Comparison of ENCODE assay signal across 10 cellular contexts in the genomic region with DNA sequence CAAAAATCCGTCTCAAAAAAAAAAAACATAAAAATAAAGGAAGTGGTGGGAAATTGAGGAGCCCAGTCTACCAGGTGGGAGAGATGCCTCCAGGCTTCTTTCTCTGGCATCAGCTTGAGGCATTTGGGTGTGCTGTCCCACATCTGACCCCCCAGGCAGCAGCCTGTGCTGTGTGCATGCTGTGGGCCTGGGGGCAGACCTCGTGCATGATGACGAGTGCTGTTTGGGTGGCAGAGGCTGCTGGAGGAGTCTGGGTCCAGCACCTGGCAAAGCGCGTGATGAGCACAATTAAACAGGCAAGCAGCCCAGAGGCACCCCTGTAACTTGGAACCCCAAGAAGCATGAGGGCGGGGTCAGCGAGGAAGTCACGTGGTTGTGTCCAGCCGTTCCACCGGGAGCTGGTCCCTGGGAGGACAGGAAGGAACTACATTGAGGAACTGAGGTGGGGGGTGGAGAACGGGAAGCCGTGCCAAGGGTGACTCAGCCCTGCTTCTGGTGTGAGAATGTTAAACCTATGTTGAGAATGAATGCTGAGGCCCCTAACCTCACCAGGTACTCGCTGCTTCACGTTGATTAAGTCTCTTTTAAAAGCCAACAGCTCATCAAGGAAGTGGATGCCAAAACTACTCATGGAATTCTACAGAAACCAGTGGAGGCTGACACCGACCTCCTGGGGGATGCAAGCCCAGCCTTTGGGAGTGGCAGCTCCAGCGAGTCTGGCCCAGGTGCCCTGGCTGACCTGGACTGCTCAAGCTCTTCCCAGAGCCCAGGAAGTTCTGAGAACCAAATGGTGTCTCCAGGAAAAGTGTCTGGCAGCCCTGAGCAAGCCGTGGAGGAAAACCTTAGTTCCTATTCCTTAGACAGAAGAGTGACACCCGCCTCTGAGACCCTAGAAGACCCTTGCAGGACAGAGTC. TPM values are rescaled to one million over a fixed set of nuclear protein-coding genes. Genes with fewer than 3 reads are reported as not detected.
A peak's percentile ranks its signal among the peaks of the same experiment; 100 is the strongest.
DNase-seq lines count a peak whose midpoint lies in the region; ATAC-seq, FAIRE-seq and TF ChIP-seq lines count a peak whose summit lies in the region.
"Had no signal": no experiment of that assay in that cellular context is flagged by ENCODE, and none has a peak within 500 bp of the region (broad histone marks: within the 10 kb centered on the region; RNA-seq: fewer than 3 reads in every experiment).

No MANE protein-coding gene starts in this region.

- H3K79me2 ChIP-seq in PC-3 (ENCODE audit: low read length) = peaks cover 63% of the 10 kb centered on the region
- peaks cover 74% of the 10 kb centered on the region for H3K79me2 ChIP-seq in endothelial cell of umbilical vein (ENCODE audit: control insufficient read depth, insufficient read depth, low read length)
- H3K79me2 ChIP-seq in neural progenitor cell (ENCODE audit: low read depth) = peaks cover 79% of the 10 kb centered on the region

- peak; percentile 63 for ATAC-seq in PC-3
- ATAC-seq in GM21367 (IDR thresholded peaks at IDR 0.05; ENCODE audit: unreplicated experiment) = no peak

- H3K36me3 Mint-ChIP-seq in Calu3 (ENCODE audit: insufficient read depth, unreplicated experiment) = peaks cover 70% of the 10 kb centered on the region
- peaks cover 27% of the 10 kb centered on the region for H3K36me3 Mint-ChIP-seq in neural progenitor cell

- dilution Hi-C loops in endothelial cell of umbilical vein (cut with MboI; ENCODE audit: extremely low pct_ligation_motif_present, low sequenced_read_pairs) = no loop called here

- H3K27me3 ChIP-seq in PC-3 (ENCODE audit: low read length) (no peaks in the 10 kb centered on the region), endothelial cell of umbilical vein (ENCODE audit: control insufficient read depth in 2 of 2, insufficient read depth in 2 of 2, low read length in 2 of 2) (no peaks in the 10 kb centered on the region), neural progenitor cell (no peaks in the 10 kb centered on the region)

- H2AFZ ChIP-seq in PC-3 (ENCODE audit: low read length) = peak overlapping the region; percentile 52; the same call in 1 of the 2 replicates
- H2AFZ ChIP-seq in endothelial cell of umbilical vein (ENCODE audit: low read depth, low read length) = peak overlapping the region; percentile 23
- no peak overlapping the region for H2AFZ ChIP-seq in neural progenitor cell (replicated peaks)

- peaks cover 10% of the 10 kb centered on the region; the same call in 1 of the 2 replicates for H4K20me1 ChIP-seq in PC-3 (ENCODE audit: low read length)
- H4K20me1 ChIP-seq in endothelial cell of umbilical vein (replicated peaks; ENCODE audit: control insufficient read depth, extremely low read depth, insufficient read depth, low read length) = no peaks in the 10 kb centered on the region
- peaks cover 85% of the 10 kb centered on the region for H4K20me1 ChIP-seq in neural progenitor cell (ENCODE audit: low read depth)

- TF ChIP-seq CTCF in Calu3 (IDR thresholded peaks at IDR 0.05; ENCODE audit: unreplicated experiment) (no peak), PC-3 (conservative IDR thresholded peaks at IDR 0.05; ENCODE audit: low read depth, low read length) (no peak), endothelial cell of umbilical vein (IDR thresholded peaks at IDR 0.05; ENCODE audit: extremely low read depth in 1 of 2, insufficient read depth in 1 of 2, low read depth in 1 of 2, low read length in 2 of 2) (no peak), neural progenitor cell (IDR thresholded peaks at IDR 0.05) (no peak)

- peak; percentile 100 for FAIRE-seq in endothelial cell of umbilical vein (lab: Jason Lieb, UNC)

- no TSS peak for BruUV-seq in Calu3 (replicated peaks; lab: Mats Ljungman, UMichigan)
- TSS peak; percentile 19 for BruUV-seq in PC-3 (replicated peaks; lab: Mats Ljungman, UMichigan)
- TSS peak; percentile 15 for BruUV-seq in endothelial cell of umbilical vein (replicated peaks; lab: Mats Ljungman, UMichigan)

- H3K9me3 ChIP-seq in PC-3 (ENCODE audit: low read length) (no peaks in the 10 kb centered on the region), endothelial cell of umbilical vein (replicated peaks; ENCODE audit: control insufficient read depth, insufficient read depth, low read length) (no peaks in the 10 kb centered on the region), neural progenitor cell (ENCODE audit: low read depth) (no peaks in the 10 kb centered on the region)

- peaks cover 51% of the 10 kb centered on the region for H3K4me1 Mint-ChIP-seq in Calu3 (ENCODE audit: low read depth, unreplicated experiment)
- H3K4me1 Mint-ChIP-seq in neural progenitor cell = peaks cover 24% of the 10 kb centered on the region

- H3K9me1 ChIP-seq in endothelial cell of umbilical vein (replicated peaks; ENCODE audit: control insufficient read depth, extremely low read depth, insufficient read depth, low read length) = no peaks in the 10 kb centered on the region

- no peaks in the 10 kb centered on the region for H3K9me2 ChIP-seq in PC-3 (replicated peaks; ENCODE audit: low read length)

- CTCF ChIA-PET in Calu3 (lab: Charles Lee) (interaction anchor here (0.6 to 2.4 kb wide), 6 partner anchors 15 to 381 kb away, joined by 3 to 21 read pairs (median 4); a partner anchor contains a TSS), PC-3 (lab: Charles Lee) (interaction anchor here (0.6 to 1.6 kb wide), 2 partner anchors 15 to 34 kb away, joined by 6 to 13 read pairs; no protein-coding TSS in a partner anchor), endothelial cell of umbilical vein (lab: Charles Lee) (interaction anchor here (0.6 to 12.0 kb wide), 12 partner anchors 14 to 1779 kb away, joined by 3 to 347 read pairs (median 6); a partner anchor contains a TSS)

- H3K4me2 ChIP-seq in PC-3 (ENCODE audit: low read length) = peak overlapping the region; percentile 70
- H3K4me2 ChIP-seq in endothelial cell of umbilical vein (ENCODE audit: insufficient read depth, low read length) = peak overlapping the region; percentile 47
- no peak overlapping the region for H3K4me2 ChIP-seq in neural progenitor cell

- H3F3A ChIP-seq in PC-3 (ENCODE audit: low read length, unreplicated experiment) = no peaks in the 10 kb centered on the region
- peaks cover 66% of the 10 kb centered on the region for H3F3A ChIP-seq in neural progenitor cell (ENCODE audit: low read depth)

- intact Hi-C loops in Calu3 (cut with micrococcal nuclease; ENCODE audit: unreplicated experiment) (no loop called here), PC-3 (cut with micrococcal nuclease) (no loop called here), endothelial cell of umbilical vein (cut with micrococcal nuclease) (loop anchor here (1.0 kb wide), 1 partner anchor 15 kb away; a partner anchor contains a TSS)

- H3K4me1 ChIP-seq in PC-3 (ENCODE audit: insufficient read depth, low read length) (peaks cover 60% of the 10 kb centered on the region), endothelial cell of umbilical vein (ENCODE audit: control insufficient read depth, extremely low read depth, insufficient read depth, low read length) (peaks cover 43% of the 10 kb centered on the region), neural progenitor cell (peaks cover 9% of the 10 kb centered on the region)

- POLR2A ChIA-PET in PC-3 (lab: Charles Lee; ENCODE audit: unreplicated experiment) = no interaction called here
- POLR2A ChIA-PET in endothelial cell of umbilical vein (lab: Charles Lee) = interaction anchor here (0.8 to 1.1 kb wide), 2 partner anchors 15 to 34 kb away, joined by 3 to 4 read pairs; a partner anchor contains a TSS

- H3K4me3 Mint-ChIP-seq in Calu3 (ENCODE audit: low read depth, unreplicated experiment) (peak overlapping the region; percentile 57), neural progenitor cell (no peak overlapping the region)

- peak overlapping the region; percentile 34 for H3K4me3 ChIP-seq in PC-3 (ENCODE audit: low read length)
- peak overlapping the region in 1 of 3 experiments; percentile 25 for H3K4me3 ChIP-seq in endothelial cell of umbilical vein (replicated peaks in 1 of 3; ENCODE audit: insufficient read depth in 1 of 3, low read depth in 1 of 3, low read length in 3 of 3)
- no peak overlapping the region for H3K4me3 ChIP-seq in neural progenitor cell

- peak overlapping the region; percentile 56 for H3K9ac ChIP-seq in PC-3 (ENCODE audit: low read length)
- H3K9ac ChIP-seq in endothelial cell of umbilical vein (replicated peaks; ENCODE audit: extremely low read depth, insufficient read depth, low read length) = peak overlapping the region; percentile 18
- H3K9ac ChIP-seq in neural progenitor cell = no peak overlapping the region

- H3K9me3 Mint-ChIP-seq in Calu3 (ENCODE audit: low read depth, unreplicated experiment) (no peaks in the 10 kb centered on the region), neural progenitor cell (no peaks in the 10 kb centered on the region)

- H3K36me3 ChIP-seq in PC-3 (ENCODE audit: low read depth, low read length) = peaks cover 31% of the 10 kb centered on the region
- peaks cover 7 to 11% of the 10 kb centered on the region in 2 experiments for H3K36me3 ChIP-seq in endothelial cell of umbilical vein (ENCODE audit: control insufficient read depth in 2 of 2, extremely low read depth in 1 of 2, insufficient read depth in 2 of 2, low read length in 2 of 2)
- peaks cover 5% of the 10 kb centered on the region for H3K36me3 ChIP-seq in neural progenitor cell

- H3K27ac ChIP-seq in PC-3 (ENCODE audit: low read length) (peak overlapping the region; percentile 92), endothelial cell of umbilical vein (ENCODE audit: insufficient read depth, low read depth, low read length) (peak overlapping the region; percentile 70), neural progenitor cell (no peak overlapping the region)

- DNase-seq in Calu3 (peak; percentile 87), PC-3 (peak; percentile 89), endothelial cell of umbilical vein (ENCODE audit: low read depth, low spot score) (peak; percentile 93), neural progenitor cell (ENCODE audit: low spot score) (no peak), NCI-H187 treated with DMSO at 0.1 percent for 48 hours (lab: John Stamatoyannopoulos, UW) (no peak), NCI-H510A (lab: John Stamatoyannopoulos, UW) (no peak)
- DNase-seq in activated CD8-positive, alpha-beta memory T cell treated with anti-CD3 and anti-CD28 coated beads for 24 hours = no peak
- DNase-seq: activated gamma-delta T cell treated with Interleukin-2 at 50 U/mL for 16 hours, KG1 had no signal

- H3K27me3 Mint-ChIP-seq in Calu3 (ENCODE audit: unreplicated experiment) (no peaks in the 10 kb centered on the region), neural progenitor cell (ENCODE audit: insufficient read depth, low read depth) (peaks cover 2% of the 10 kb centered on the region)

- H3K27ac Mint-ChIP-seq in Calu3 (ENCODE audit: unreplicated experiment) (peak overlapping the region; percentile 94), neural progenitor cell (peak overlapping the region; percentile 46)

- peak; percentile 58 for TF ChIP-seq POLR2A in endothelial cell of umbilical vein (IDR thresholded peaks at IDR 0.05; ENCODE audit: low read depth, low read length)

RNA-seq across cellular contexts. Expression of a gene that starts 6.1 kb away (rescaled TPM):
- total RNA-seq in Calu3 (2022) (89.6 and 95.9 TPM in 2 replicates), PC-3 (2014; rRNA removed) (32.0 and 74.5 TPM in 2 replicates), endothelial cell of umbilical vein (123 and 135 TPM in 2 replicates), neural progenitor cell (ENCODE audit: low replicate concordance) (68.4 and 115 TPM in 2 replicates)
- polyA plus RNA-seq in endothelial cell of umbilical vein = 41.2 and 54.5 TPM in 2 replicates
- 56.0 and 64.2 TPM in 2 replicates for polyA plus RNA-seq in endothelial cell of umbilical vein (2011; cell fraction: cytosol; rRNA removed)
- 132 and 166 TPM in 2 replicates for polyA plus RNA-seq in endothelial cell of umbilical vein (2011; cell fraction: nucleus; rRNA removed)
- polyA plus RNA-seq in endothelial cell of umbilical vein (2012) = 32.3 and 77.6 TPM in 2 replicates
- polyA minus RNA-seq in endothelial cell of umbilical vein = 18.0 and 19.3 TPM in 2 replicates
- polyA minus RNA-seq in endothelial cell of umbilical vein (2011; cell fraction: cytosol; rRNA and poly(A)+ RNA removed) = 23.2 TPM
- polyA minus RNA-seq in endothelial cell of umbilical vein (2011; cell fraction: nucleus; rRNA and poly(A)+ RNA removed) = 28.0 and 30.7 TPM in 2 replicates

RNA-seq across cellular contexts. Expression of a gene that starts 6.3 kb away (rescaled TPM):
- 29.8 and 31.0 TPM in 2 replicates for total RNA-seq in Calu3 (2022)
- total RNA-seq in PC-3 (2014; rRNA removed) = 28.6 and 47.7 TPM in 2 replicates
- total RNA-seq in endothelial cell of umbilical vein = 23.2 and 24.8 TPM in 2 replicates
- polyA plus RNA-seq in endothelial cell of umbilical vein = 33.2 and 53.7 TPM in 2 replicates
- 19.8 and 29.5 TPM in 2 replicates for polyA plus RNA-seq in endothelial cell of umbilical vein (2011; cell fraction: cytosol; rRNA removed)
- 22.0 and 24.0 TPM in 2 replicates for polyA plus RNA-seq in endothelial cell of umbilical vein (2011; cell fraction: nucleus; rRNA removed)
- 11.7 and 14.3 TPM in 2 replicates for polyA plus RNA-seq in endothelial cell of umbilical vein (2012)
- 15.1 and 18.8 TPM in 2 replicates for polyA minus RNA-seq in endothelial cell of umbilical vein
- 10.2 TPM for polyA minus RNA-seq in endothelial cell of umbilical vein (2011; cell fraction: cytosol; rRNA and poly(A)+ RNA removed)
- polyA minus RNA-seq in endothelial cell of umbilical vein (2011; cell fraction: nucleus; rRNA and poly(A)+ RNA removed) = 7.0 and 9.7 TPM in 2 replicates
- total RNA-seq in neural progenitor cell (ENCODE audit: low replicate concordance) = 14.1 and 55.4 TPM in 2 replicates

RNA-seq across cellular contexts. Expression of a gene that starts 15.3 kb away (rescaled TPM):
- total RNA-seq in Calu3 (2022) (46.1 and 49.3 TPM in 2 replicates), PC-3 (2014; rRNA removed) (98.3 and 109 TPM in 2 replicates), endothelial cell of umbilical vein (62.7 and 63.1 TPM in 2 replicates), neural progenitor cell (ENCODE audit: low replicate concordance) (54.9 and 119 TPM in 2 replicates)
- 41.2 and 48.3 TPM in 2 replicates for polyA plus RNA-seq in endothelial cell of umbilical vein
- polyA plus RNA-seq in endothelial cell of umbilical vein (2011; cell fraction: cytosol; rRNA removed) = 57.1 and 65.0 TPM in 2 replicates
- polyA plus RNA-seq in endothelial cell of umbilical vein (2011; cell fraction: nucleus; rRNA removed) = 37.7 and 48.4 TPM in 2 replicates
- polyA plus RNA-seq in endothelial cell of umbilical vein (2012) = 53.0 and 69.2 TPM in 2 replicates
- polyA minus RNA-seq in endothelial cell of umbilical vein = 27.3 and 28.7 TPM in 2 replicates
- polyA minus RNA-seq in endothelial cell of umbilical vein (2011; cell fraction: cytosol; rRNA and poly(A)+ RNA removed) = 42.8 TPM
- polyA minus RNA-seq in endothelial cell of umbilical vein (2011; cell fraction: nucleus; rRNA and poly(A)+ RNA removed) = 12.9 and 13.2 TPM in 2 replicates

RNA-seq across cellular contexts. Expression of a gene that starts 43.3 kb away (rescaled TPM):
- 5.3 and 7.3 TPM in 2 replicates for total RNA-seq in Calu3 (2022)
- total RNA-seq in PC-3 (2014; rRNA removed) = 3.1 and 4.8 TPM in 2 replicates
- 1.3 and 1.7 TPM in 2 replicates for total RNA-seq in endothelial cell of umbilical vein
- 1.3 and 1.8 TPM in 2 replicates for polyA plus RNA-seq in endothelial cell of umbilical vein
- 0.83 and 1.6 TPM in 2 replicates for polyA plus RNA-seq in endothelial cell of umbilical vein (2011; cell fraction: cytosol; rRNA removed)
- polyA plus RNA-seq in endothelial cell of umbilical vein (2011; cell fraction: nucleus; rRNA removed) = 2.0 and 2.8 TPM in 2 replicates
- 0.25 and 1.3 TPM in 2 replicates for polyA plus RNA-seq in endothelial cell of umbilical vein (2012)
- 0.45 and 0.75 TPM in 2 replicates for polyA minus RNA-seq in endothelial cell of umbilical vein
- polyA minus RNA-seq in endothelial cell of umbilical vein (2011; cell fraction: cytosol; rRNA and poly(A)+ RNA removed) = 1.7 TPM
- polyA minus RNA-seq in endothelial cell of umbilical vein (2011; cell fraction: nucleus; rRNA and poly(A)+ RNA removed) = 1.5 and 1.9 TPM in 2 replicates
- total RNA-seq in neural progenitor cell (ENCODE audit: low replicate concordance) = 3.2 and 10.3 TPM in 2 replicates

Comparison
In these comparisons a context has a peak if more than half of its experiments do, and no peak if none do; other contexts are left out.
1. DNase-seq: peak in Calu3 (single experiment), PC-3 (single experiment) and endothelial cell of umbilical vein (single experiment); none in neural progenitor cell (single experiment), NCI-H187 treated with DMSO at 0.1 percent for 48 hours (single experiment), NCI-H510A (single experiment) and activated CD8-positive, alpha-beta memory T cell treated with anti-CD3 and anti-CD28 coated beads for 24 hours (single experiment).